Comparison of ENCODE assay signal across 12 cellular contexts in the genomic region with DNA sequence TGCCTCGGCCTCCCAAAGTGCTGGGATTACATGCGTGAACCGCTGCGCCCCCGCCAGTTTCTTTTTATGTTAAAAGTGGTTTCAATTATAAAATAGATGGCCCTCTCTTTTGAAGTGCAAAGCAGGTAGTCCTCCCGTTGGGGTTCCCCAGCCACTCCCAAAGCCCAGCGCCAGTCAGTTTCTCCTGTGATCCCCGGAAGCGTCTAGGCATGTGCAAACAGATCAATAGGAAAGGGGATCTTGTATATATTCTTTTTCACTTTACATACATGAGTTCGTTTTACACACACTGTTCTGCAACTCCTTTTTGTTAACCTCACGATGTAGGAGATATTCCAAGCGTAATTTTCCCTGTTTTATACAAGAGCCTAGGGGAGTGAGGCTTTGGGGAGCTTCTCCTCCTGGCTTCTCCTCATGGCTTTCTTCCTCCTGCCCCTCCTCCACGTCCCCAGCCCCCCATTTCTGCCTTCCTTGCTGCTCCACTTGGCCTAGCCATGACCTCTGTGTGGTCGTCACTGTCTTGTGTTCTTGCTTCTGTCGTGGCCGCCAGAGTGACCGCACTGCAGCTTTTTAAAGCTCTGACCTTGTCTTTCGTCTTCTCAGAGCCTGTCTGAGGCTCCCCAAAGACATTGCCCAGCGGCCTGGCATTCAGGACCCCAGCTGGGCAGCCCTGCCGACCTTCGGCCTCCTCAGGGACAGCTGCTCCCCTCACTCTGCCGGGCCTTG. TPM values are rescaled to one million over a fixed set of nuclear protein-coding genes. Genes with fewer than 3 reads are reported as not detected.
A peak's percentile ranks its signal among the peaks of the same experiment; 100 is the strongest.
DNase-seq lines count a peak whose midpoint lies in the region; ATAC-seq and TF ChIP-seq lines count a peak whose summit lies in the region.
"Had no signal": no experiment of that assay in that cellular context is flagged by ENCODE, and none has a peak within 500 bp of the region (broad histone marks: within the 10 kb centered on the region; RNA-seq: fewer than 3 reads in every experiment).

No MANE protein-coding gene starts in this region.

- no peaks in the 10 kb centered on the region for H3K27me3 ChIP-seq in HL-60 (ENCODE audit: insufficient read depth, poor library complexity, severe bottlenecking)
- no peaks in the 10 kb centered on the region for H3K27me3 ChIP-seq in body of pancreas
- H3K27me3 ChIP-seq in spleen (replicated peaks in 1 of 7), result peaks cover 0 to 56% (median 7%) of the 10 kb centered on the region in 7 donors
- H3K27me3 ChIP-seq in SJCRH30, result no peaks in the 10 kb centered on the region

- H3K4me3 ChIP-seq in HL-60 (replicated peaks; ENCODE audit: insufficient read depth, low read length) (no peak overlapping the region), body of pancreas (no peak overlapping the region), spleen (no peak overlapping the region), SJCRH30 (no peak overlapping the region)

- H3K9me3 ChIP-seq in body of pancreas, result no peaks in the 10 kb centered on the region
- no peaks in the 10 kb centered on the region for H3K9me3 ChIP-seq in spleen
- H3K9me3 ChIP-seq in SJCRH30 (replicated peaks), result no peaks in the 10 kb centered on the region

- peaks cover 65% of the 10 kb centered on the region for H3K4me1 Mint-ChIP-seq in nephron progenitor cell

- TF ChIP-seq POLR2A in body of pancreas (IDR thresholded peaks at IDR 0.05) (no peak), spleen (IDR thresholded peaks at IDR 0.05) (no peak)

- H3K27ac Mint-ChIP-seq in nephron progenitor cell, result no peak overlapping the region

- 57 to 71% methylated on average over 22 of the region's 22 CpGs for WGBS in body of pancreas, 2 donors
- WGBS in spleen, 5 donors, result 64 to 77% (median 74%) methylated on average over 21 to 22 of the region's 22 CpGs

- H3K36me3 ChIP-seq in body of pancreas (replicated peaks in 1 of 2; ENCODE audit: insufficient read depth in 1 of 2, low read depth in 2 of 2) (no peaks in the 10 kb centered on the region), spleen (no peaks in the 10 kb centered on the region), SJCRH30 (no peaks in the 10 kb centered on the region)

- H3K27ac ChIP-seq in HL-60 (replicated peaks), result peak overlapping the region; percentile 72
- H3K27ac ChIP-seq in body of pancreas, result peak overlapping the region; percentile 41 to 89 (median 82)
- peak overlapping the region in 5 of 8 donors; percentile 48 to 76 (median 63) for H3K27ac ChIP-seq in spleen
- H3K27ac ChIP-seq in SJCRH30, result no peak overlapping the region

- H3K27me3 Mint-ChIP-seq in nephron progenitor cell (ENCODE audit: low read depth, poor library complexity), result peaks cover 30% of the 10 kb centered on the region

- peak overlapping the region; percentile 48 for H3K4me3 Mint-ChIP-seq in nephron progenitor cell

- H3K36me3 Mint-ChIP-seq in nephron progenitor cell (ENCODE audit: low read depth), result no peaks in the 10 kb centered on the region

- DNase-seq in HL-60 (ENCODE audit: low read depth in 1 of 2, low spot score in 1 of 2), result no peak
- DNase-seq in body of pancreas, result no peak
- DNase-seq in nephron progenitor cell, result no peak
- no peak for DNase-seq in spleen
- no peak for DNase-seq in NCI-H1105 (lab: John Stamatoyannopoulos, UW)
- DNase-seq in SHP77 (lab: John Stamatoyannopoulos, UW), result no peak
- no peak for DNase-seq in SJCRH30
- DNase-seq: DMS 273 treated with DMSO at 0.1 percent for 48 hours; NCI-H226; NCI-H526 treated with DMSO at 0.1 percent for 48 hours; NK-92 treated with Interleukin-12 subunit alpha and Interleukin-12 subunit beta, amount 100 ng/mL, for 24 hours had no signal

- TF ChIP-seq CTCF in HL-60 (IDR thresholded peaks at IDR 0.05; ENCODE audit: insufficient read depth, low read length) (no peak), body of pancreas (IDR thresholded peaks at IDR 0.05) (no peak), nephron progenitor cell (IDR thresholded peaks at IDR 0.05) (no peak), spleen (IDR thresholded peaks at IDR 0.05 in 8 of 11, conservative IDR thresholded peaks at IDR 0.05 in 3 of 11) (no peak)

- intact Hi-C loops in body of pancreas (cut with DNase I) (no loop called here), spleen (cut with DNase I; ENCODE audit: low total_unique reads) (no loop called here)

- H3K4me1 ChIP-seq in body of pancreas, result peaks cover 50% of the 10 kb centered on the region
- H3K4me1 ChIP-seq in spleen, result peaks cover 3 to 59% (median 34%) of the 10 kb centered on the region in 6 donors
- peaks cover 65% of the 10 kb centered on the region for H3K4me1 ChIP-seq in SJCRH30

- no peaks in the 10 kb centered on the region for H3K9me3 Mint-ChIP-seq in nephron progenitor cell

- no peak for ATAC-seq in body of pancreas

RNA-seq across cellular contexts. Expression of gene DLK1, which starts 16.1 kb away (rescaled TPM):
- total RNA-seq in body of pancreas (10 to 100 TPM; 26.2 to 33.0 TPM), spleen (under 1 TPM in 3 of 7 donors, not detected in 4; 0.17 to 0.79 (median 0.38) TPM)
- not detected for polyA plus RNA-seq in spleen
- total RNA-seq in SJCRH30 (2014; rRNA removed; shearing (Covaris generic)), result 0.20 and 0.28 TPM in 2 replicates
- polyA plus RNA-seq: BJ had no signal

Comparison
In these comparisons a context has a peak if more than half of its experiments do, and no peak if none do; other contexts are left out.
1. RNA of gene DLK1, which starts 16.1 kb away (total RNA-seq): 26.2 to 33.0 TPM in body of pancreas; 0.20 to 0.28 TPM in SJCRH30 and 0.17 to 0.79 TPM in spleen; every median in the first group is over 10 times any median in the second.